17 cellular contexts compared by ENCODE assay signal in the genomic region with DNA sequence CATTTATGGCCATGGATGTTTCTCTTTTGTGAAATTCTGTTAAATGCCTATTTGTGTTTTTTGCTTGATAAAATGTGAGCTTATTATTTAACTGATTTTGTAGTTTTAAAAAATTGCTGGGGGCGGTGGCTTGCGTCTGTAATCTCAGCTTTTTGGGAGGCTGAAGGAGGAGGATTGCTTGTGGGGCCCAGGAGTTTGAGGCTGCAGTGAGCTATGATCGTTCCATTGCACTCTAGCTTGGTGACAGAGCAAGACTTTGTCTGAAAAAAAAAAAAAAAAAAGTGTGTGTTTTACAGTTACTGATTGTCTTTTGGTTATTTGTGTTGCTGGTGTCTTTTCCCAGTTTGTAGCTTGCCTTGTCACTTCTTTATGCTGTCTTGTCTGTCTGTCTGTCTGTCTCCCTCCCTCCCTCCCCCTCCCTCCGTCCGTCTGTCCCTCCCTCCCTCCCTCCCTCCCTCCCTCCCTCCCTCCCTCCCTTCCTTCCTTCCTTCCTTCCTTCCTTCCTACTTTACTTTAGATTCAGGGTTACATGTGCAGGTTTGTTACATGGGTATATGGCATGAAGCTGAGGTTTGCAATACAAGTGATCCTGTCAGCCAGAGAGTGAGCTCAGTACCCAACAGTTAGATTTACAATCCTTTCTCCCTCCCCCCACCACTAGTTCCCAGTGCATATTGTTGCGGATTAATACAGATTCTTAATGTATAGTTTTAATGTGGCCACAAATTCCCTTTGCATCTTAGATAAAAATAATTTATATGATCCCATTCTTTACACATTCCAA. TPM values are rescaled to one million over a fixed set of nuclear protein-coding genes. Genes with fewer than 3 reads are reported as not detected.
A peak's percentile ranks its signal among the peaks of the same experiment; 100 is the strongest.
DNase-seq lines count a peak whose midpoint lies in the region; TF ChIP-seq lines count a peak whose summit lies in the region.
"Had no signal": no experiment of that assay in that cellular context is flagged by ENCODE, and none has a peak within 500 bp of the region (broad histone marks: within the 10 kb centered on the region; RNA-seq: fewer than 3 reads in every experiment).

No MANE protein-coding gene starts in this region.

- H3K27ac ChIP-seq in A673 (ENCODE audit: low read depth, low read length, poor library complexity, severe bottlenecking): no peak overlapping the region
- H3K27ac ChIP-seq: BLaER1 had no signal

- CTCF ChIA-PET in A673 (lab: Charles Lee): interaction anchor here (0.6 to 1.1 kb wide), 2 partner anchors 511 to 1523 kb away, joined by 3 to 6 read pairs; no protein-coding TSS in a partner anchor

- intact Hi-C loops in A673 (cut with micrococcal nuclease; ENCODE audit: unreplicated experiment): no loop called here
- intact Hi-C loops in CD14-positive monocyte (cut with micrococcal nuclease): no loop called here

- DNase-seq in A673 (ENCODE audit: low spot score): peak; percentile 34
- no peak for DNase-seq in CD14-positive monocyte (ENCODE audit: low spot score)
- no peak for DNase-seq in chondrocyte (ENCODE audit: low spot score)
- DNase-seq in nephron progenitor cell: no peak
- no peak for DNase-seq in LoVo (ENCODE audit: low spot score)
- DNase-seq in DMS53 treated with DMSO at 0.1 percent for 48 hours (lab: John Stamatoyannopoulos, UW; ENCODE audit: unreplicated experiment): no peak
- no peak for DNase-seq in kidney tubule cell (ENCODE audit: low spot score)
- DNase-seq: ACHN; CD8-positive, alpha-beta T cell; KBM-7; MV-4-11; NCI-H1105 treated with DMSO at 0.1 percent for 48 hours; NCI-H2081; NCI-H2171; NCI-H345; NCI-H526 had no signal

- H3K27me3 Mint-ChIP-seq in CD14-positive monocyte (ENCODE audit: low read depth in 3 of 3): no peaks in the 10 kb centered on the region
- no peaks in the 10 kb centered on the region for H3K27me3 Mint-ChIP-seq in chondrocyte (ENCODE audit: low read depth)
- peaks cover 2% of the 10 kb centered on the region for H3K27me3 Mint-ChIP-seq in nephron progenitor cell (ENCODE audit: low read depth, poor library complexity)

- H3K9me3 Mint-ChIP-seq in CD14-positive monocyte (peaks cover 0 to 4% (median 0%) of the 10 kb centered on the region in 7 donors), chondrocyte (ENCODE audit: low read depth) (no peaks in the 10 kb centered on the region), nephron progenitor cell (peaks cover 73% of the 10 kb centered on the region)
- H3K9me3 Mint-ChIP-seq: CD8-positive, alpha-beta T cell had no signal

- H3K4me1 Mint-ChIP-seq in CD14-positive monocyte (peaks cover 18% of the 10 kb centered on the region), chondrocyte (ENCODE audit: low read depth) (peaks cover 41% of the 10 kb centered on the region), nephron progenitor cell (peaks cover 15% of the 10 kb centered on the region)

- H3K27me3 ChIP-seq in A673 (replicated peaks; ENCODE audit: insufficient read depth, low read depth, low read length, poor library complexity): no peaks in the 10 kb centered on the region
- H3K27me3 ChIP-seq: BLaER1 had no signal

- POLR2A ChIA-PET in A673 (lab: Charles Lee; ENCODE audit: low non-redundant PET): no interaction called here

- TF ChIP-seq CTCF in A673 (conservative IDR thresholded peaks at IDR 0.05; ENCODE audit: low read depth, low read length) (no peak), CD14-positive monocyte (IDR thresholded peaks at IDR 0.05) (no peak), chondrocyte (IDR thresholded peaks at IDR 0.05) (no peak), nephron progenitor cell (IDR thresholded peaks at IDR 0.05) (no peak)

- peaks cover 22% of the 10 kb centered on the region for H3K4me1 ChIP-seq in A673 (ENCODE audit: insufficient read depth, low read length, poor library complexity, severe bottlenecking)
- H3K4me1 ChIP-seq: BLaER1 had no signal

- no peak overlapping the region for H3K4me3 ChIP-seq in A673 (ENCODE audit: low read depth, low read length, poor library complexity, severe bottlenecking)
- H3K4me3 ChIP-seq: BLaER1 had no signal

- no peaks in the 10 kb centered on the region for H3K9me3 ChIP-seq in A673 (ENCODE audit: low read depth, low read length, poor library complexity, severe bottlenecking)

- H3K4me3 Mint-ChIP-seq in CD14-positive monocyte: no peak overlapping the region
- H3K4me3 Mint-ChIP-seq in chondrocyte (ENCODE audit: unreplicated experiment): no peak overlapping the region
- H3K4me3 Mint-ChIP-seq in nephron progenitor cell: no peak overlapping the region
- H3K4me3 Mint-ChIP-seq: CD8-positive, alpha-beta T cell had no signal

- H3K27ac Mint-ChIP-seq in CD14-positive monocyte: peak overlapping the region in 4 of 7 donors; percentile 9 to 78 (median 48)
- peak overlapping the region; percentile 8 for H3K27ac Mint-ChIP-seq in chondrocyte (ENCODE audit: unreplicated experiment)
- H3K27ac Mint-ChIP-seq in nephron progenitor cell: peak overlapping the region; percentile 27
- H3K27ac Mint-ChIP-seq: CD8-positive, alpha-beta T cell had no signal

- peaks cover 18 to 37% of the 10 kb centered on the region in 2 donors for H3K36me3 Mint-ChIP-seq in CD14-positive monocyte
- H3K36me3 Mint-ChIP-seq in chondrocyte (ENCODE audit: low read depth): peaks cover 6% of the 10 kb centered on the region
- H3K36me3 Mint-ChIP-seq in nephron progenitor cell (ENCODE audit: low read depth): peaks cover 99% of the 10 kb centered on the region

- no TSS peak for BruUV-seq in A673 (replicated peaks; lab: Mats Ljungman, UMichigan)

- H3K36me3 ChIP-seq in A673 (ENCODE audit: insufficient read depth, low read length, poor library complexity, severe bottlenecking): peaks cover 27% of the 10 kb centered on the region

RNA-seq across cellular contexts. Expression of a gene that starts 25.0 kb away (rescaled TPM):
- 29.1 and 32.9 TPM in 2 replicates for total RNA-seq in A673 (2021)
- polyA plus RNA-seq in CD14-positive monocyte: 1 to 10 TPM in 1 of 2 donors, under 1 TPM in 1; 0.52 to 1.2 TPM
- 11.5 to 19.4 TPM (median 13.2 TPM) in 3 replicates for total RNA-seq in chondrocyte
